In genomic region chr6:83474309-83474708, GRCh38 we compare ENCODE assay signal across 12 cellular contexts. TPM values are rescaled to one million over a fixed set of nuclear protein-coding genes. Genes with fewer than 3 reads are reported as not detected.
A peak's percentile ranks its signal among the peaks of the same experiment; 100 is the strongest.
DNase-seq lines count a peak whose midpoint lies in the region; ATAC-seq and TF ChIP-seq lines count a peak whose summit lies in the region.
"Had no signal": no experiment of that assay in that cellular context is flagged by ENCODE, and none has a peak within 500 bp of the region (broad histone marks: within the 10 kb centered on the region; RNA-seq: fewer than 3 reads in every experiment).

No MANE protein-coding gene starts in this region.

- H3K9me3 ChIP-seq in adipocyte (ENCODE audit: control insufficient read depth, low read length): no peaks in the 10 kb centered on the region
- no peaks in the 10 kb centered on the region for H3K9me3 ChIP-seq in subcutaneous abdominal adipose tissue (ENCODE audit: control insufficient read depth in 5 of 5, low read length in 5 of 5)
- H3K9me3 ChIP-seq: esophagus squamous epithelium, neutrophil had no signal

- no peak overlapping the region for H3K27ac Mint-ChIP-seq in CD14-positive monocyte
- H3K27ac Mint-ChIP-seq in activated T-cell treated with anti-CD3 and anti-CD28 coated beads, Interleukin-2, amount 50 U/mL, for 72 hours: no peak overlapping the region
- H3K27ac Mint-ChIP-seq: activated CD4-positive, alpha-beta T cell treated with anti-CD3 and anti-CD28 coated beads, Interleukin-2, amount 10 ng/mL, durations not matched to agents 24 days and 14 days had no signal

- H3K27ac ChIP-seq in subcutaneous abdominal adipose tissue (ENCODE audit: low read depth, low read length): peak overlapping the region; percentile 33
- H3K27ac ChIP-seq: esophagus squamous epithelium, neutrophil had no signal

- DNase-seq in Right ventricle myocardium inferior (ENCODE audit: missing footprints): no peak
- DNase-seq in cardiac septum (ENCODE audit: low spot score): no peak
- no peak for DNase-seq in adipocyte (ENCODE audit: low read depth)
- no peak for DNase-seq in left ventricle myocardium superior
- DNase-seq in CD14-positive monocyte (ENCODE audit: low spot score): no peak
- DNase-seq in activated T-cell treated with anti-CD3 and anti-CD28 coated beads, Interleukin-2, amount 50 U/mL, for 72 hours: no peak
- DNase-seq: activated CD4-positive, alpha-beta T cell treated with anti-CD3 and anti-CD28 coated beads, Interleukin-2, amount 10 ng/mL, durations not matched to agents 24 days and 14 days; activated effector memory CD4-positive, alpha-beta T cell treated with Interleukin-2 at 50 U/mL for 16 hours; esophagus squamous epithelium had no signal

- H3K27me3 ChIP-seq in adipocyte (replicated peaks; ENCODE audit: control insufficient read depth, insufficient read depth, low read length) (no peaks in the 10 kb centered on the region), subcutaneous abdominal adipose tissue (ENCODE audit: control insufficient read depth in 5 of 5, insufficient read depth in 4 of 5, low read length in 5 of 5) (no peaks in the 10 kb centered on the region)
- H3K27me3 ChIP-seq: neutrophil had no signal

- peak; percentile 74 for ATAC-seq in Right ventricle myocardium inferior
- ATAC-seq in left ventricle myocardium superior: peak; percentile 88
- no peak for ATAC-seq in HG02642 (IDR thresholded peaks at IDR 0.05; ENCODE audit: poor library complexity, unreplicated experiment)
- no peak for ATAC-seq in activated T-cell treated with anti-CD3 and anti-CD28 coated beads, Interleukin-2, amount 50 U/mL, for 72 hours (replicated peaks in 1 of 2)

- H3K4me1 Mint-ChIP-seq in CD14-positive monocyte: peaks cover 6% of the 10 kb centered on the region
- H3K4me1 Mint-ChIP-seq in activated T-cell treated with anti-CD3 and anti-CD28 coated beads, Interleukin-2, amount 50 U/mL, for 72 hours (ENCODE audit: low read depth): no peaks in the 10 kb centered on the region
- H3K4me1 Mint-ChIP-seq: activated CD4-positive, alpha-beta T cell treated with anti-CD3 and anti-CD28 coated beads, Interleukin-2, amount 10 ng/mL, durations not matched to agents 24 days and 14 days had no signal

- H3K9ac ChIP-seq in adipocyte (ENCODE audit: low read length) (peak overlapping the region; percentile 70), subcutaneous abdominal adipose tissue (ENCODE audit: low read length in 5 of 5) (no peak overlapping the region)

- no peaks in the 10 kb centered on the region for H3K36me3 ChIP-seq in adipocyte (ENCODE audit: control insufficient read depth, insufficient read depth, low read length, severe bottlenecking)
- H3K36me3 ChIP-seq in subcutaneous abdominal adipose tissue (ENCODE audit: control insufficient read depth in 5 of 5, insufficient read depth in 5 of 5, low read length in 5 of 5): no peaks in the 10 kb centered on the region
- H3K36me3 ChIP-seq: esophagus squamous epithelium, neutrophil had no signal

- H3K36me3 Mint-ChIP-seq in CD14-positive monocyte: no peaks in the 10 kb centered on the region
- H3K36me3 Mint-ChIP-seq in activated T-cell treated with anti-CD3 and anti-CD28 coated beads, Interleukin-2, amount 50 U/mL, for 72 hours (ENCODE audit: insufficient read depth in 2 of 2): no peaks in the 10 kb centered on the region

- peaks cover 19% of the 10 kb centered on the region for H3K4me1 ChIP-seq in adipocyte (ENCODE audit: control insufficient read depth, insufficient read depth, low read length)
- peaks cover 3 to 19% (median 8%) of the 10 kb centered on the region in 5 donors for H3K4me1 ChIP-seq in subcutaneous abdominal adipose tissue (ENCODE audit: control insufficient read depth in 5 of 5, insufficient read depth in 5 of 5, low read length in 5 of 5)
- H3K4me1 ChIP-seq: esophagus squamous epithelium had no signal

- H3K4me3 Mint-ChIP-seq in CD14-positive monocyte: no peak overlapping the region
- no peak overlapping the region for H3K4me3 Mint-ChIP-seq in activated T-cell treated with anti-CD3 and anti-CD28 coated beads, Interleukin-2, amount 50 U/mL, for 72 hours
- H3K4me3 Mint-ChIP-seq: activated CD4-positive, alpha-beta T cell treated with anti-CD3 and anti-CD28 coated beads, Interleukin-2, amount 10 ng/mL, durations not matched to agents 24 days and 14 days had no signal

- peaks cover 0 to 12% (median 5%) of the 10 kb centered on the region in 7 donors for H3K9me3 Mint-ChIP-seq in CD14-positive monocyte
- no peaks in the 10 kb centered on the region for H3K9me3 Mint-ChIP-seq in activated T-cell treated with anti-CD3 and anti-CD28 coated beads, Interleukin-2, amount 50 U/mL, for 72 hours
- H3K9me3 Mint-ChIP-seq: activated CD4-positive, alpha-beta T cell treated with anti-CD3 and anti-CD28 coated beads, Interleukin-2, amount 10 ng/mL, durations not matched to agents 24 days and 14 days had no signal

- TF ChIP-seq CTCF in CD14-positive monocyte (IDR thresholded peaks at IDR 0.05): no peak

- peaks cover 4 to 9% (median 8%) of the 10 kb centered on the region in 3 donors for H3K27me3 Mint-ChIP-seq in CD14-positive monocyte (ENCODE audit: low read depth in 3 of 3)
- H3K27me3 Mint-ChIP-seq in activated T-cell treated with anti-CD3 and anti-CD28 coated beads, Interleukin-2, amount 50 U/mL, for 72 hours (ENCODE audit: low read depth): peaks cover 6% of the 10 kb centered on the region
- H3K27me3 Mint-ChIP-seq: activated CD4-positive, alpha-beta T cell treated with anti-CD3 and anti-CD28 coated beads, Interleukin-2, amount 10 ng/mL, durations not matched to agents 24 days and 14 days had no signal

- H3K4me3 ChIP-seq in adipocyte (ENCODE audit: low read length) (peak overlapping the region; percentile 26), subcutaneous abdominal adipose tissue (ENCODE audit: low read depth in 1 of 5, low read length in 5 of 5) (peak overlapping the region in 2 of 5 donors; percentile 16 to 37)
- H3K4me3 ChIP-seq: esophagus squamous epithelium had no signal

- intact Hi-C loops in Right ventricle myocardium inferior (cut with DNase I): no loop called here
- intact Hi-C loops in cardiac septum (cut with DNase I): no loop called here
- intact Hi-C loops in left ventricle myocardium superior (cut with micrococcal nuclease): no loop called here
- intact Hi-C loops in CD14-positive monocyte (cut with micrococcal nuclease): no loop called here

RNA-seq across cellular contexts. Expression of gene PRSS35, which starts 38.0 kb away (rescaled TPM):
- total RNA-seq in Right ventricle myocardium inferior (not detected), cardiac septum (0.83 TPM), left ventricle myocardium superior (0.12 TPM)
- not detected for polyA plus RNA-seq in CD14-positive monocyte
- total RNA-seq in activated T-cell treated with anti-CD3 and anti-CD28 coated beads, Interleukin-2, amount 50 U/mL, for 72 hours: not detected
- total RNA-seq: activated CD4-positive, alpha-beta T cell treated with anti-CD3 and anti-CD28 coated beads, Interleukin-2, amount 10 ng/mL, durations not matched to agents 24 days and 14 days; esophagus squamous epithelium had no signal

RNA-seq across cellular contexts. Expression of gene ME1, which starts 43.5 kb away (rescaled TPM):
- total RNA-seq in Right ventricle myocardium inferior: 24.8 TPM
- 17.9 TPM for total RNA-seq in cardiac septum
- total RNA-seq in left ventricle myocardium superior: 24.9 TPM
- polyA plus RNA-seq in CD14-positive monocyte: 1 to 10 TPM; 2.1 to 4.0 TPM
- total RNA-seq in activated T-cell treated with anti-CD3 and anti-CD28 coated beads, Interleukin-2, amount 50 U/mL, for 72 hours: under 1 TPM in 1 of 2 donors, not detected in 1; 0.32 TPM
- total RNA-seq: activated CD4-positive, alpha-beta T cell treated with anti-CD3 and anti-CD28 coated beads, Interleukin-2, amount 10 ng/mL, durations not matched to agents 24 days and 14 days had no signal

Comparison
In these comparisons a context has a peak if more than half of its experiments do, and no peak if none do; other contexts are left out.
1. ATAC-seq: peak in Right ventricle myocardium inferior (single experiment) and left ventricle myocardium superior (single experiment); none in HG02642 (single experiment) and activated T-cell treated with anti-CD3 and anti-CD28 coated beads, Interleukin-2, amount 50 U/mL, for 72 hours (0 of 2).
2. RNA of gene ME1, which starts 43.5 kb away (total RNA-seq): 24.9 TPM in left ventricle myocardium superior (single experiment), 24.8 TPM in Right ventricle myocardium inferior (single experiment) and 17.9 TPM in cardiac septum (single experiment); 0.32 TPM in activated T-cell treated with anti-CD3 and anti-CD28 coated beads, Interleukin-2, amount 50 U/mL, for 72 hours; every median in the first group is over 10 times any median in the second.